21 cellular contexts compared by ENCODE assay signal in genomic region chr6:118353564-118353963, GRCh38.
"Had no signal": no experiment of that assay in that cellular context is flagged by ENCODE, and none has a peak within 500 bp of the region (broad histone marks: within the 10 kb centered on the region; RNA-seq: fewer than 3 reads in every experiment).

No MANE protein-coding gene starts in this region.

- H3K36me3 Mint-ChIP-seq: natural killer cell treated with Interleukin-12 subunit alpha and Interleukin-12 subunit beta and Interleukin-15 and Interleukin-18, amount 100 ng/mL, for 72 hours had no signal

- H3K27me3 ChIP-seq: heart left ventricle, tibial nerve had no signal

- DNase-seq: activated CD4-positive, alpha-beta T cell treated with anti-CD3 and anti-CD28 coated beads for 48 hours; activated CD4-positive, alpha-beta T cell treated with anti-CD3 and anti-CD28 coated beads, Interleukin-2, amount 50 U/mL, for 48 hours; activated CD8-positive, alpha-beta memory T cell treated with anti-CD3 and anti-CD28 coated beads for 24 hours; activated effector memory CD4-positive, alpha-beta T cell treated with Interleukin-2 at 50 U/mL for 16 hours; activated naive CD4-positive, alpha-beta T cell treated with Interleukin-2 at 50 U/mL for 16 hours; anterior cingulate cortex; endodermal cell; foreskin fibroblast; heart left ventricle; lower lobe of right lung; mucosa of descending colon; right cardiac atrium; stimulated activated CD4-positive, alpha-beta T cell treated with anti-CD3 and anti-CD28 coated beads, Interleukin-15, amount 100 ng/mL, for 24 hours; stimulated activated CD4-positive, alpha-beta T cell treated with anti-CD3 and anti-CD28 coated beads, Interleukin-2, amount 100 ng/mL, for 24 hours; stimulated activated naive CD4-positive, alpha-beta T cell; WERI-Rb-1 had no signal

- H3K36me3 ChIP-seq: heart left ventricle, lower lobe of right lung, tibial nerve, WERI-Rb-1 had no signal

- H3K27ac Mint-ChIP-seq: activated naive CD8-positive, alpha-beta T cell; dendritic cell treated with granulocyte-macrophage colony-stimulating factor and Interleukin-4, amounts not matched to agents 40 ng/mL and 50 ng/mL, for 4 days; endodermal cell; natural killer cell treated with Interleukin-12 subunit alpha and Interleukin-12 subunit beta and Interleukin-15 and Interleukin-18, amount 100 ng/mL, for 72 hours had no signal

- H3K4me3 ChIP-seq: heart left ventricle, lower lobe of right lung, mucosa of descending colon, tibial nerve had no signal

- H3K4me3 Mint-ChIP-seq: activated naive CD8-positive, alpha-beta T cell; central memory CD8-positive, alpha-beta T cell; dendritic cell treated with granulocyte-macrophage colony-stimulating factor and Interleukin-4, amounts not matched to agents 40 ng/mL and 50 ng/mL, for 4 days; endodermal cell; natural killer cell treated with Interleukin-12 subunit alpha and Interleukin-12 subunit beta and Interleukin-15 and Interleukin-18, amount 100 ng/mL, for 72 hours had no signal

- H3K27me3 Mint-ChIP-seq: activated naive CD8-positive, alpha-beta T cell; dendritic cell treated with granulocyte-macrophage colony-stimulating factor and Interleukin-4, amounts not matched to agents 40 ng/mL and 50 ng/mL, for 4 days had no signal

- H3K4me1 Mint-ChIP-seq: central memory CD8-positive, alpha-beta T cell had no signal

- H3K9me3 Mint-ChIP-seq: central memory CD8-positive, alpha-beta T cell; dendritic cell treated with granulocyte-macrophage colony-stimulating factor and Interleukin-4, amounts not matched to agents 40 ng/mL and 50 ng/mL, for 4 days; natural killer cell treated with Interleukin-12 subunit alpha and Interleukin-12 subunit beta and Interleukin-15 and Interleukin-18, amount 100 ng/mL, for 72 hours had no signal

- H3K9me3 ChIP-seq: heart left ventricle, lower lobe of right lung, tibial nerve had no signal

- H3K27ac ChIP-seq: heart left ventricle, lower lobe of right lung, tibial nerve, WERI-Rb-1 had no signal

- H3K4me1 ChIP-seq: heart left ventricle, lower lobe of right lung, tibial nerve had no signal
